ENCODE assay signal across 8 cellular contexts in the genomic region with DNA sequence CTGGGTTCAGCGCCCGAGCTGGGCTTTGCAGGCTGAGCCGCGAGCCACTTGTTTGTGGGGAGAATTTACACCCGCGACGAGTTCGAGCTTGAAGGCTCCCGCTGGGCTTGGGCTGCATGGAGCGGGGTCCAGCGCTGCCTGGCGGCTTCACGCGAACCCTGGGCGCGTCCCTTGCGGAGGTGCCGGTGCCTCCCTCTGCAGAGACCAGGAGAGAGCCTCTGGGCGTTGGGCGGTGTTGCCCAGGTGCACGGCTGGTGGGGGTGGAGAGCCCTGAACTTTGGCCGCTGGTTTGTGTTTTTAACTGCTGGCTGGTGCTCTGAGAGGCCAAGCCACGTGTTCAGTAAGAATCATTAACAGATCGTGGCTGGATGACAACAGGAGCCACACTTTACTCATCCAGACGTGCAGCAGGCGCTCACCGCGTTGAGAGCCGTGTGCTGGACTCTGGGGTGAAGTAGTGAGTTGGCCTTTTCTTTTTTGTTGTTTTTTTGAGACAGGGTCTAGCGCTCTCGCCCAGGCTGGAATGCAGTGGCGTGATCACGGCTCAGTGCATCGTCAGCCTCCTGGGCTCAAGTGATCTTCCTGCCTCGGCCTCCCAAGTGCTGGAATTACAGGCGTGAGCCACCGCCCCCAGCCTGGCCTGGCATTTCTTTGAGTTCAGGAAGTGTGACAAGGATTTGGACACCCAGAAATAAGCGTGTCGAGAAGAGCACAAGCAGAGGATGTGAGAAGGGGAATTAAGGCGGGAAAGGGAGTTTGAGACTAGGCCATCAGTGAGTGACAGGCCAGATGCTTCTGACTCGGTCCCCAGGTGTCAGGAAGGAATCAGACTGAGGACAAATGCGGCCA. TPM values are rescaled to one million over a fixed set of nuclear protein-coding genes. Genes with fewer than 3 reads are reported as not detected.
A peak's percentile ranks its signal among the peaks of the same experiment; 100 is the strongest.
DNase-seq lines count a peak whose midpoint lies in the region; ATAC-seq and TF ChIP-seq lines count a peak whose summit lies in the region.

No MANE protein-coding gene starts in this region.

- peak overlapping the region; percentile 72 for H3K23ac ChIP-seq in mesendoderm (ENCODE audit: low read length)

- peaks cover 8% of the 10 kb centered on the region for H3K4me1 ChIP-seq in OCI-LY3 (ENCODE audit: low read length)
- peaks cover 2% of the 10 kb centered on the region for H3K4me1 ChIP-seq in mesendoderm (ENCODE audit: control insufficient read depth, low read depth, low read length)
- H3K4me1 ChIP-seq in urinary bladder (ENCODE audit: insufficient read depth), result no peaks in the 10 kb centered on the region

- H3K4ac ChIP-seq in mesendoderm (ENCODE audit: low read depth, low read length), result peak overlapping the region; percentile 66

- peak overlapping the region; percentile 89 for H3K56ac ChIP-seq in mesendoderm (ENCODE audit: low read length)

- TF ChIP-seq CTCF in AG09309 (IDR thresholded peaks at IDR 0.05; ENCODE audit: control insufficient read depth, insufficient read depth, low read depth, low read length, missing control alignments) (no peak), OCI-LY3 (IDR thresholded peaks at IDR 0.05; ENCODE audit: low read depth, low read length) (no peak), dorsolateral prefrontal cortex (IDR thresholded peaks at IDR 0.05 in 54 of 56, conservative IDR thresholded peaks at IDR 0.05 in 2 of 56; ENCODE audit: low read depth in 1 of 56, partially characterized antibody in 56 of 56) (peak in 3 of 56 donors; percentile 2 to 8 (median 4))

- H2BK5ac ChIP-seq in mesendoderm (ENCODE audit: low read length), result peak overlapping the region; percentile 84

- H2AK5ac ChIP-seq in mesendoderm (ENCODE audit: low read length), result no peak overlapping the region

- H4K5ac ChIP-seq in mesendoderm (ENCODE audit: low read length), result no peak overlapping the region

- ATAC-seq in GM18499 (IDR thresholded peaks at IDR 0.05; ENCODE audit: insufficient read depth, unreplicated experiment) (peak; percentile 11), HG02870 (IDR thresholded peaks at IDR 0.05; ENCODE audit: unreplicated experiment) (peak; percentile 25)

- peak overlapping the region; percentile 83 for H3K27ac ChIP-seq in OCI-LY3 (ENCODE audit: low read length)
- peak overlapping the region in 56 of 59 donors; percentile 72 to 96 (median 90) for H3K27ac ChIP-seq in dorsolateral prefrontal cortex
- H3K27ac ChIP-seq in mesendoderm (ENCODE audit: low read depth, low read length), result peak overlapping the region; percentile 51
- H3K27ac ChIP-seq in urinary bladder (ENCODE audit: low read depth), result peak overlapping the region; percentile 39

- H3K27me3 ChIP-seq in OCI-LY3 (ENCODE audit: low read depth, low read length) (no peaks in the 10 kb centered on the region), dorsolateral prefrontal cortex (no peaks in the 10 kb centered on the region), mesendoderm (ENCODE audit: insufficient read depth, low read length, poor library complexity) (no peaks in the 10 kb centered on the region)

- peak overlapping the region; percentile 83; the same call in 1 of the 2 replicates for H2AFZ ChIP-seq in OCI-LY3 (ENCODE audit: low read depth, low read length)

- peaks cover 3% of the 10 kb centered on the region for H3K9me3 ChIP-seq in OCI-LY3 (ENCODE audit: insufficient read depth, low read length)

- H4K20me1 ChIP-seq in OCI-LY3 (ENCODE audit: insufficient read depth, low read length), result no peaks in the 10 kb centered on the region

- H4K8ac ChIP-seq in mesendoderm (ENCODE audit: low read depth, low read length), result no peak overlapping the region

- no CpG with 5 or more reads among the region's 42 CpGs for WGBS in mesendoderm (ENCODE audit: extremely low coverage, insufficient coverage, low lambda C conversion rate)
- 9% methylated on average over 42 of the region's 42 CpGs for WGBS in urinary bladder

- H3K79me1 ChIP-seq in mesendoderm (ENCODE audit: low read length), result peaks cover 7% of the 10 kb centered on the region

- H2BK120ac ChIP-seq in mesendoderm (ENCODE audit: low read depth, low read length), result no peak overlapping the region

- peak overlapping the region; percentile 81 for H3K4me3 ChIP-seq in AG09309 (ENCODE audit: control insufficient read depth, low read depth, low read length)
- peak overlapping the region; percentile 91 for H3K4me3 ChIP-seq in OCI-LY3 (ENCODE audit: low read length)
- H3K4me3 ChIP-seq in dorsolateral prefrontal cortex, result peak overlapping the region; percentile 53 to 100 (median 91)
- H3K4me3 ChIP-seq in mesendoderm (ENCODE audit: low read length), result peak overlapping the region; percentile 70
- peak overlapping the region; percentile 64 for H3K4me3 ChIP-seq in urinary bladder (ENCODE audit: low read depth, low read length)

- H3K9ac ChIP-seq in OCI-LY3 (ENCODE audit: low read length) (peak overlapping the region; percentile 89), mesendoderm (ENCODE audit: low read length) (peak overlapping the region; percentile 93)

- peak overlapping the region; percentile 70 for H3K4me2 ChIP-seq in OCI-LY3 (ENCODE audit: low read length)
- H3K4me2 ChIP-seq in mesendoderm (ENCODE audit: low read length), result peak overlapping the region; percentile 89

- H2BK15ac ChIP-seq in mesendoderm (replicated peaks; ENCODE audit: low read depth), result no peak overlapping the region

- H3K18ac ChIP-seq in mesendoderm (ENCODE audit: low read length), result no peak overlapping the region

- H3K79me2 ChIP-seq in OCI-LY3 (ENCODE audit: low read length) (peaks cover 18% of the 10 kb centered on the region), mesendoderm (ENCODE audit: control insufficient read depth, insufficient read depth, low read length) (peaks cover 5% of the 10 kb centered on the region)

- intact Hi-C loops in dorsolateral prefrontal cortex (cut with DNase I), result no loop called here

- H3K36me3 ChIP-seq in OCI-LY3 (replicated peaks; ENCODE audit: low read depth, low read length) (peaks cover 34% of the 10 kb centered on the region), mesendoderm (ENCODE audit: control insufficient read depth, insufficient read depth, low read length) (peaks cover 4% of the 10 kb centered on the region), urinary bladder (ENCODE audit: insufficient read depth) (no peaks in the 10 kb centered on the region)

- DNase-seq in AG09309 (ENCODE audit: low read depth), result no peak
- no peak for DNase-seq in dorsolateral prefrontal cortex
- peak; percentile 69 for DNase-seq in mesendoderm
- DNase-seq in central memory CD4-positive, alpha-beta T cell, result no peak

RNA-seq across cellular contexts. Expression of a gene that starts 0.8 kb away (rescaled TPM):
- total RNA-seq in dorsolateral prefrontal cortex, result 100 to 1,000 TPM in 49 of 120 experiments, 10 to 100 TPM in 71; 57.3 to 194 (median 96.1) TPM
- 30.2 TPM for polyA plus RNA-seq in mesendoderm (2013, experiment 1 of 2)
- polyA plus RNA-seq in mesendoderm (2013, experiment 2 of 2), result 31.3 TPM
- 31.9 TPM for total RNA-seq in urinary bladder
- polyA plus RNA-seq in urinary bladder, result 58.5 TPM

RNA-seq across cellular contexts. Expression of a gene that starts 14.2 kb away (rescaled TPM):
- total RNA-seq in dorsolateral prefrontal cortex (10 to 100 TPM in 85 of 120 experiments, 1 to 10 TPM in 35; 4.5 to 25.5 (median 11.4) TPM), urinary bladder (5.2 TPM)
- 4.6 TPM for polyA plus RNA-seq in mesendoderm (2013, experiment 1 of 2)
- polyA plus RNA-seq in mesendoderm (2013, experiment 2 of 2), result 4.8 TPM
- polyA plus RNA-seq in urinary bladder, result 10.8 TPM

RNA-seq across cellular contexts. Expression of a gene that starts 29.7 kb away (rescaled TPM):
- total RNA-seq in dorsolateral prefrontal cortex (10 to 100 TPM; 14.5 to 39.6 (median 23.2) TPM), urinary bladder (3.3 TPM)
- polyA plus RNA-seq in mesendoderm (2013, experiment 1 of 2), result 16.3 TPM
- polyA plus RNA-seq in mesendoderm (2013, experiment 2 of 2), result 15.7 TPM
- 5.2 TPM for polyA plus RNA-seq in urinary bladder

RNA-seq across cellular contexts. Expression of a gene that starts 29.8 kb away (rescaled TPM):
- total RNA-seq in dorsolateral prefrontal cortex, result 10 to 100 TPM; 59.2 to 89.8 (median 72.3) TPM
- 41.3 TPM for polyA plus RNA-seq in mesendoderm (2013, experiment 1 of 2)
- polyA plus RNA-seq in mesendoderm (2013, experiment 2 of 2), result 41.5 TPM
- total RNA-seq in urinary bladder, result 27.9 TPM
- 85.7 TPM for polyA plus RNA-seq in urinary bladder

RNA-seq across cellular contexts. Expression of a gene that starts 33.4 kb away (rescaled TPM):
- total RNA-seq in dorsolateral prefrontal cortex (10 to 100 TPM; 29.3 to 75.4 (median 48.9) TPM), urinary bladder (5.7 TPM)
- polyA plus RNA-seq in mesendoderm (2013, experiment 1 of 2), result 0.91 TPM
- 1.3 TPM for polyA plus RNA-seq in mesendoderm (2013, experiment 2 of 2)
- polyA plus RNA-seq in urinary bladder, result 11.0 TPM

Comparison
In these comparisons a context has a peak if more than half of its experiments do, and no peak if none do; other contexts are left out.
1. H3K27ac ChIP-seq: peak in every context shown above with its lines; median percentile 90 in dorsolateral prefrontal cortex; 83 in OCI-LY3; 51 in mesendoderm; 39 in urinary bladder.